ENCODE assay signal across 9 cellular contexts in genomic region chr15:42097018-42097417, GRCh38. TPM values are rescaled to one million over a fixed set of nuclear protein-coding genes. Genes with fewer than 3 reads are reported as not detected.
"Had no signal": no experiment of that assay in that cellular context is flagged by ENCODE, and none has a peak within 500 bp of the region (broad histone marks: within the 10 kb centered on the region; RNA-seq: fewer than 3 reads in every experiment).

No MANE protein-coding gene starts in this region.

- H3K27ac ChIP-seq: GM23248 had no signal

- DNase-seq: GM23248, GOT3, H9, HCEC 1CT, HFFc6 had no signal

- H3K9me3 Mint-ChIP-seq: GM23338, H9, HFFc6 had no signal

- H3K4me3 ChIP-seq: GM23248, GM23338, HAP-1 had no signal

- H3K4me3 Mint-ChIP-seq: GM23338, H9, HFFc6 had no signal

- H3K9me3 ChIP-seq: HAP-1 had no signal

- H3K36me3 ChIP-seq: HAP-1 had no signal

- H3K27ac Mint-ChIP-seq: GM23338, HFFc6 had no signal

RNA-seq across cellular contexts. Expression of gene PLA2G4D, which starts 2.7 kb away (rescaled TPM):
- total RNA-seq: GM23248, H4, HFFc6 had no signal

RNA-seq across cellular contexts. Expression of gene PLA2G4F, which starts 59.4 kb away (rescaled TPM):
- total RNA-seq: GM23248, GM23338, H1, H4, H9, HFFc6 had no signal
